In the genomic region with DNA sequence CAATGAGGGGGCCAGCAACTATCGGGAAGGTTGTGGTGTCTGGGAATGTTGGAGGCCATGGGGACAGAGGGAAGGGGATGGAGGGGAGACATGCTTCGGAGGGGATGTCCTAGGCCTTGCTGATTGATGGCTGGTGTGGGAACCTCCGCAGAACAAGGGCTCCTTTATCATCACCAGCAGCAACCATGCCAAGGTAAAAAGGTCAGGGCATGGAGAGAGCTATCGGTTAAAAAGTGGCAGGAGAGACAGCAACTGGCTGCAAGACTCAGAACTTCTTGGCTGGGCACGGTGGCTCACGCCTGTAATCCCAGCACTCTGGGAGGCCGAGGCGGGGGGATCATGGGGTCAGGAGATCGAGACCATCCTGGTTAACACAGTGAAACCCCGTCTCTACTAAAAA, we compare ENCODE assay signal across 1 cellular context.
A peak's percentile ranks its signal among the peaks of the same experiment; 100 is the strongest.
TF ChIP-seq lines count a peak whose summit lies in the region.

No MANE protein-coding gene starts in this region.

TF ChIP-seq in HepG2, 621 proteins besides CTCF, POLR2A, EP300 and RAD21:
- TF ChIP-seq DNMT1 (CRISPR knock-in tag; IDR thresholded peaks at IDR 0.05) (no peak), EED (CRISPR knock-in tag; IDR thresholded peaks at IDR 0.05) (no peak), RARA (CRISPR knock-in tag; IDR thresholded peaks at IDR 0.05) (peak; percentile 11; the same call in 1 of the 2 replicates)
- TF ChIP-seq, protein P1, sequence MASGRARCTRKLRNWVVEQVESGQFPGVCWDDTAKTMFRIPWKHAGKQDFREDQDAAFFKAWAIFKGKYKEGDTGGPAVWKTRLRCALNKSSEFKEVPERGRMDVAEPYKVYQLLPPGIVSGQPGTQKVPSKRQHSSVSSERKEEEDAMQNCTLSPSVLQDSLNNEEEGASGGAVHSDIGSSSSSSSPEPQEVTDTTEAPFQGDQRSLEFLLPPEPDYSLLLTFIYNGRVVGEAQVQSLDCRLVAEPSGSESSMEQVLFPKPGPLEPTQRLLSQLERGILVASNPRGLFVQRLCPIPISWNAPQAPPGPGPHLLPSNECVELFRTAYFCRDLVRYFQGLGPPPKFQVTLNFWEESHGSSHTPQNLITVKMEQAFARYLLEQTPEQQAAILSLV (CRISPR knock-in tag; IDR thresholded peaks at IDR 0.05; ENCODE audit: borderline replicate concordance): 0 out of 2 replicates have a peak, but pooled peaks have one; percentile 31
- TF ChIP-seq, protein P2, sequence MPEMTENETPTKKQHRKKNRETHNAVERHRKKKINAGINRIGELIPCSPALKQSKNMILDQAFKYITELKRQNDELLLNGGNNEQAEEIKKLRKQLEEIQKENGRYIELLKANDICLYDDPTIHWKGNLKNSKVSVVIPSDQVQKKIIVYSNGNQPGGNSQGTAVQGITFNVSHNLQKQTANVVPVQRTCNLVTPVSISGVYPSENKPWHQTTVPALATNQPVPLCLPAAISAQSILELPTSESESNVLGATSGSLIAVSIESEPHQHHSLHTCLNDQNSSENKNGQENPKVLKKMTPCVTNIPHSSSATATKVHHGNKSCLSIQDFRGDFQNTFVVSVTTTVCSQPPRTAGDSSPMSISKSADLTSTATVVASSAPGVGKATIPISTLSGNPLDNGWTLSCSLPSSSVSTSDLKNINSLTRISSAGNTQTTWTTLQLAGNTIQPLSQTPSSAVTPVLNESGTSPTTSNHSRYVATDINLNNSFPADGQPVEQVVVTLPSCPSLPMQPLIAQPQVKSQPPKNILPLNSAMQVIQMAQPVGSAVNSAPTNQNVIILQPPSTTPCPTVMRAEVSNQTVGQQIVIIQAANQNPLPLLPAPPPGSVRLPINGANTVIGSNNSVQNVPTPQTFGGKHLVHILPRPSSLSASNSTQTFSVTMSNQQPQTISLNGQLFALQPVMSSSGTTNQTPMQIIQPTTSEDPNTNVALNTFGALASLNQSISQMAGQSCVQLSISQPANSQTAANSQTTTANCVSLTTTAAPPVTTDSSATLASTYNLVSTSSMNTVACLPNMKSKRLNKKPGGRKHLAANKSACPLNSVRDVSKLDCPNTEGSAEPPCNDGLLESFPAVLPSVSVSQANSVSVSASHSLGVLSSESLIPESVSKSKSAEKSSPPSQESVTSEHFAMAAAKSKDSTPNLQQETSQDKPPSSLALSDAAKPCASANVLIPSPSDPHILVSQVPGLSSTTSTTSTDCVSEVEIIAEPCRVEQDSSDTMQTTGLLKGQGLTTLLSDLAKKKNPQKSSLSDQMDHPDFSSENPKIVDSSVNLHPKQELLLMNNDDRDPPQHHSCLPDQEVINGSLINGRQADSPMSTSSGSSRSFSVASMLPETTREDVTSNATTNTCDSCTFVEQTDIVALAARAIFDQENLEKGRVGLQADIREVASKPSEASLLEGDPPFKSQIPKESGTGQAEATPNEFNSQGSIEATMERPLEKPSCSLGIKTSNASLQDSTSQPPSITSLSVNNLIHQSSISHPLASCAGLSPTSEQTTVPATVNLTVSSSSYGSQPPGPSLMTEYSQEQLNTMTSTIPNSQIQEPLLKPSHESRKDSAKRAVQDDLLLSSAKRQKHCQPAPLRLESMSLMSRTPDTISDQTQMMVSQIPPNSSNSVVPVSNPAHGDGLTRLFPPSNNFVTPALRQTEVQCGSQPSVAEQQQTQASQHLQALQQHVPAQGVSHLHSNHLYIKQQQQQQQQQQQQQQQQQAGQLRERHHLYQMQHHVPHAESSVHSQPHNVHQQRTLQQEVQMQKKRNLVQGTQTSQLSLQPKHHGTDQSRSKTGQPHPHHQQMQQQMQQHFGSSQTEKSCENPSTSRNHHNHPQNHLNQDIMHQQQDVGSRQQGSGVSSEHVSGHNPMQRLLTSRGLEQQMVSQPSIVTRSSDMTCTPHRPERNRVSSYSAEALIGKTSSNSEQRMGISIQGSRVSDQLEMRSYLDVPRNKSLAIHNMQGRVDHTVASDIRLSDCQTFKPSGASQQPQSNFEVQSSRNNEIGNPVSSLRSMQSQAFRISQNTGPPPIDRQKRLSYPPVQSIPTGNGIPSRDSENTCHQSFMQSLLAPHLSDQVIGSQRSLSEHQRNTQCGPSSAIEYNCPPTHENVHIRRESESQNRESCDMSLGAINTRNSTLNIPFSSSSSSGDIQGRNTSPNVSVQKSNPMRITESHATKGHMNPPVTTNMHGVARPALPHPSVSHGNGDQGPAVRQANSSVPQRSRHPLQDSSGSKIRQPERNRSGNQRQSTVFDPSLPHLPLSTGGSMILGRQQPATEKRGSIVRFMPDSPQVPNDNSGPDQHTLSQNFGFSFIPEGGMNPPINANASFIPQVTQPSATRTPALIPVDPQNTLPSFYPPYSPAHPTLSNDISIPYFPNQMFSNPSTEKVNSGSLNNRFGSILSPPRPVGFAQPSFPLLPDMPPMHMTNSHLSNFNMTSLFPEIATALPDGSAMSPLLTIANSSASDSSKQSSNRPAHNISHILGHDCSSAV (CRISPR knock-in tag; IDR thresholded peaks at IDR 0.05; ENCODE audit: borderline replicate concordance): no peak
